In the genomic region with DNA sequence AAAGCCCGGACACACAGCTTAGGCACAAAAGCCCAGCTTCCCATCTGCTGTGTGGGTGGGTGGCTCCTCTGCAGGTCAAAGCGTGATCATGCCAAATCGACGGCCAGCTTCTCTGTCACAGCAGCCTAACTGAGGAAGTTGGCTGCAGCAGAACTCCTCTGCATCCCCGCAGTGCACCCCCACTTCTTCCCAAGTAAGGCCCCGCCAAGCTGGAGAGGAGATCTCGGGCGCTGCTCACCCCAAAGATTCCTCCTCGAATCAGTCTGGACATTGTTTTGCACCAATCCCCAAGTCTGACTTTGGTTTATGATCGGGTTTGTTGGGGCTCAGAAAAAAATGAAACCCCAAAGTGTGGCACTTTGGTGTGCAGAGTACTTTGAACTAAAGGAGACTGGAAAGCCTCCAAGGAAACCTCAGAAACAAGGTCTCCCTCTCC, we compare ENCODE assay signal across 1 cellular context.
TF ChIP-seq lines count a peak whose summit lies in the region.

No MANE protein-coding gene starts in this region.

TF ChIP-seq in endothelial cell of umbilical vein, 7 proteins besides CTCF, POLR2A, EP300 and RAD21:
- TF ChIP-seq FOS (IDR thresholded peaks at IDR 0.05; ENCODE audit: borderline replicate concordance, insufficient read depth, low read length) (no peak), MYC (IDR thresholded peaks at IDR 0.05; ENCODE audit: low read depth, low read length) (no peak), POLR2AphosphoS5 (IDR thresholded peaks at IDR 0.05; ENCODE audit: insufficient read depth, low read depth, low read length) (no peak), JUN (IDR thresholded peaks at IDR 0.05; ENCODE audit: borderline replicate concordance, insufficient read depth, insufficient read length, low read depth) (no peak), EZH2 (IDR thresholded peaks at IDR 0.05; ENCODE audit: borderline replicate concordance, low read depth, low read length, severe bottlenecking) (no peak), GATA2 (IDR thresholded peaks at IDR 0.05; ENCODE audit: insufficient read depth, insufficient read length, low read depth, low read length) (no peak)
- TF ChIP-seq, protein P1, sequence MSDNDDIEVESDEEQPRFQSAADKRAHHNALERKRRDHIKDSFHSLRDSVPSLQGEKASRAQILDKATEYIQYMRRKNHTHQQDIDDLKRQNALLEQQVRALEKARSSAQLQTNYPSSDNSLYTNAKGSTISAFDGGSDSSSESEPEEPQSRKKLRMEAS (IDR thresholded peaks at IDR 0.05; ENCODE audit: insufficient read depth, insufficient read length): no peak
